12 cellular contexts compared by ENCODE assay signal in the genomic region with DNA sequence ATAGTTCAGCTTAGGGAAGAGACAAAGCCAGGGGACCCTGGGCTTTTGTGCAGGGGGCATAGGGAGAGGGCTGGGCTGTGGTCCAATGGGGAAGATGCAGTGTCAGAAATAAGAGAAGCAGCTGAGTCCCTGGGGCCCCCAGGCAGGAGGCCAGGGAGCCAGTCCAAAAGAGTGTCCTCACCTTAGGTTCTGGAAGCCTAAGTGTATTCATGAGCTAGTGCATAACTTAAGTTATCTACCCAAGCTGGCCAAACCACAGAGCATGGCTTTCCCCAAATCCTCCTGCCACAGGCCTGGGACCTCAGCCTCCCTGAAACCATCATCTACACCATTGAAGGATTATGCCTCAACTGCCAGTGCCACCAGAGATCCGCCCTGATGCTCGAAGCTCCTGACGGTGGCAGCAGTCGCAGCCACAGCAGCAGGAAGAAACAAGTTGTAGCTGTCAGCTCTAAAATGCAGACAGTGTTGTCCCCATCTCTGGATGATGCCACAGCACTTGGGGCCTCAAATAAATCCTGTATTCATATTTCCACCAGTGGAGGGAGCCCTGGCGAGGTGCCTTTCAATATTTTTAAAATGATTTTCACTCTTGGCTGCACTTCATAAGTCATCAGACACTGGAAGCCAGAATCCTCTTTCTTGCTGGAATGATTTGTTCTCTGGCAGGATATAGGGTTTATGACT.
DNase-seq lines count a peak whose midpoint lies in the region; ATAC-seq and TF ChIP-seq lines count a peak whose summit lies in the region.
"Had no signal": no experiment of that assay in that cellular context is flagged by ENCODE, and none has a peak within 500 bp of the region (broad histone marks: within the 10 kb centered on the region; RNA-seq: fewer than 3 reads in every experiment).

No MANE protein-coding gene starts in this region.

- intact Hi-C loops in MCF 10A (cut with micrococcal nuclease) = loop anchor here (5.0 kb wide), 1 partner anchor 245 kb away; no protein-coding TSS in a partner anchor
- intact Hi-C loops in breast epithelium (cut with DNase I; ENCODE audit: low total_unique reads) = no loop called here

- no peak overlapping the region for H3K9ac ChIP-seq in smooth muscle cell (ENCODE audit: low read depth)
- no peak overlapping the region for H3K9ac ChIP-seq in MM.1S (ENCODE audit: low read length)

- no peaks in the 10 kb centered on the region for H3F3A ChIP-seq in smooth muscle cell (ENCODE audit: low read depth)
- no peaks in the 10 kb centered on the region for H3F3A ChIP-seq in MM.1S (ENCODE audit: insufficient read depth, low read length)

- CTCF ChIA-PET in MCF 10A (lab: Yijun Ruan, JAX) = interaction anchor here (0.6 to 0.9 kb wide), 4 partner anchors 36 to 343 kb away, joined by 3 to 5 read pairs (median 3); no protein-coding TSS in a partner anchor

- H3K27ac Mint-ChIP-seq in MCF 10A (ENCODE audit: low read depth, unreplicated experiment) = no peak overlapping the region
- H3K27ac Mint-ChIP-seq in glutamatergic neuron (ENCODE audit: unreplicated experiment) = no peak overlapping the region
- H3K27ac Mint-ChIP-seq: activated CD4-positive, alpha-beta T cell treated with anti-CD3 and anti-CD28 coated beads for 36 hours; B cell; immature natural killer cell had no signal

- H3K79me2 ChIP-seq in smooth muscle cell (ENCODE audit: low read depth) = no peaks in the 10 kb centered on the region
- H3K79me2 ChIP-seq in MM.1S (ENCODE audit: low read length) = no peaks in the 10 kb centered on the region

- H3K27ac ChIP-seq in breast epithelium (peak overlapping the region in 1 of 2 donors; percentile 48), smooth muscle cell (ENCODE audit: low read depth) (no peak overlapping the region), MM.1S (ENCODE audit: low read length) (no peak overlapping the region)

- no peak overlapping the region for H3K4me3 Mint-ChIP-seq in MCF 10A (ENCODE audit: unreplicated experiment)
- no peak overlapping the region for H3K4me3 Mint-ChIP-seq in glutamatergic neuron (ENCODE audit: unreplicated experiment)
- H3K4me3 Mint-ChIP-seq: activated CD4-positive, alpha-beta T cell treated with anti-CD3 and anti-CD28 coated beads for 36 hours; B cell; immature natural killer cell had no signal

- TF ChIP-seq CTCF in MCF 10A (IDR thresholded peaks at IDR 0.05; ENCODE audit: unreplicated experiment) (no peak), breast epithelium (IDR thresholded peaks at IDR 0.05) (peak in 1 of 3 donors; percentile 24), glutamatergic neuron (IDR thresholded peaks at IDR 0.05; ENCODE audit: partially characterized antibody, unreplicated experiment) (peak; percentile 12), smooth muscle cell (IDR thresholded peaks at IDR 0.05; ENCODE audit: borderline replicate concordance, insufficient read depth, poor library complexity, severe bottlenecking) (peak; percentile 53), MM.1S (IDR thresholded peaks at IDR 0.05; ENCODE audit: low read length) (no peak)

- DNase-seq in MCF 10A (ENCODE audit: unreplicated experiment) (peak; percentile 32), breast epithelium (ENCODE audit: low spot score in 2 of 2) (no peak), OCI-M1 (lab: John Stamatoyannopoulos, UW) (peak; percentile 31), glutamatergic neuron (no peak), smooth muscle cell (lab: John Stamatoyannopoulos, UW; ENCODE audit: unreplicated experiment) (no peak), HuH-7 (ENCODE audit: low spot score) (no peak), MM.1S (no peak)
- DNase-seq: activated CD4-positive, alpha-beta T cell treated with anti-CD3 and anti-CD28 coated beads for 36 hours; activated naive CD4-positive, alpha-beta T cell; immature natural killer cell had no signal

- no peaks in the 10 kb centered on the region for H3K9me2 ChIP-seq in MM.1S (replicated peaks; ENCODE audit: insufficient read depth, low read length)

- H3K4me1 ChIP-seq in breast epithelium (no peaks in the 10 kb centered on the region), smooth muscle cell (ENCODE audit: low read depth) (no peaks in the 10 kb centered on the region), MM.1S (ENCODE audit: low read length) (no peaks in the 10 kb centered on the region)

- H3K4me2 ChIP-seq in smooth muscle cell (peak overlapping the region; percentile 59), MM.1S (ENCODE audit: low read depth, low read length) (no peak overlapping the region)

- H3K36me3 ChIP-seq in breast epithelium (no peaks in the 10 kb centered on the region), smooth muscle cell (ENCODE audit: low read depth) (no peaks in the 10 kb centered on the region), MM.1S (replicated peaks; ENCODE audit: insufficient read depth, low read length) (no peaks in the 10 kb centered on the region)

- ATAC-seq in HG02870 (IDR thresholded peaks at IDR 0.05; ENCODE audit: unreplicated experiment) = no peak
- ATAC-seq: activated CD4-positive, alpha-beta T cell treated with anti-CD3 and anti-CD28 coated beads for 36 hours had no signal

- H3K27me3 ChIP-seq in breast epithelium = no peaks in the 10 kb centered on the region
- no peaks in the 10 kb centered on the region for H3K27me3 ChIP-seq in smooth muscle cell (ENCODE audit: low read depth)
- H3K27me3 ChIP-seq in MM.1S (replicated peaks; ENCODE audit: insufficient read depth, low read length) = no peaks in the 10 kb centered on the region

- POLR2A ChIA-PET in MCF 10A (lab: Yijun Ruan, JAX) = no interaction called here

- H3K4me1 Mint-ChIP-seq in MCF 10A (ENCODE audit: insufficient read depth, unreplicated experiment) (no peaks in the 10 kb centered on the region), glutamatergic neuron (ENCODE audit: low read depth, unreplicated experiment) (peaks cover 15% of the 10 kb centered on the region)
- H3K4me1 Mint-ChIP-seq: B cell, immature natural killer cell had no signal

- H3K9me3 ChIP-seq in breast epithelium (no peaks in the 10 kb centered on the region), smooth muscle cell (replicated peaks; ENCODE audit: low read depth) (no peaks in the 10 kb centered on the region), MM.1S (replicated peaks; ENCODE audit: insufficient read depth, low read length) (no peaks in the 10 kb centered on the region)

- H3K27me3 Mint-ChIP-seq in MCF 10A (ENCODE audit: insufficient read depth, unreplicated experiment) = no peaks in the 10 kb centered on the region
- peaks cover 4% of the 10 kb centered on the region for H3K27me3 Mint-ChIP-seq in glutamatergic neuron (ENCODE audit: unreplicated experiment)

- H4K20me1 ChIP-seq in smooth muscle cell (ENCODE audit: low read depth) = no peaks in the 10 kb centered on the region
- no peaks in the 10 kb centered on the region for H4K20me1 ChIP-seq in MM.1S (ENCODE audit: insufficient read depth, low read length)

- H2AFZ ChIP-seq in smooth muscle cell (ENCODE audit: low read depth) = no peak overlapping the region
- H2AFZ ChIP-seq in MM.1S (ENCODE audit: low read length) = no peak overlapping the region

- BruUV-seq in MCF 10A (replicated peaks; lab: Mats Ljungman, UMichigan) = no TSS peak

- no peak for TF ChIP-seq POLR2A in breast epithelium (IDR thresholded peaks at IDR 0.05)

- H3K9me3 Mint-ChIP-seq in MCF 10A (ENCODE audit: unreplicated experiment) = peaks cover 8% of the 10 kb centered on the region
- H3K9me3 Mint-ChIP-seq in glutamatergic neuron (ENCODE audit: unreplicated experiment) = peaks cover 3% of the 10 kb centered on the region
- H3K9me3 Mint-ChIP-seq: immature natural killer cell had no signal

- WGBS in smooth muscle cell (ENCODE audit: low lambda C conversion rate) = 49% methylated on average over 5 of the region's 5 CpGs

- H3K36me3 Mint-ChIP-seq in MCF 10A (ENCODE audit: insufficient read depth, unreplicated experiment) (no peaks in the 10 kb centered on the region), glutamatergic neuron (ENCODE audit: unreplicated experiment) (no peaks in the 10 kb centered on the region)
- H3K36me3 Mint-ChIP-seq: immature natural killer cell had no signal

- no peak overlapping the region for H3K4me3 ChIP-seq in breast epithelium
- H3K4me3 ChIP-seq in smooth muscle cell = no peak overlapping the region
- no peak overlapping the region for H3K4me3 ChIP-seq in MM.1S (ENCODE audit: low read length)

Comparison
In these comparisons a context has a peak if more than half of its experiments do, and no peak if none do; other contexts are left out.
1. DNase-seq: peak in MCF 10A (single experiment) and OCI-M1 (single experiment); none in breast epithelium (0 of 2), glutamatergic neuron (single experiment), smooth muscle cell (single experiment), HuH-7 (single experiment) and MM.1S (single experiment).
2. CTCF ChIP-seq: peak in glutamatergic neuron (single experiment) and smooth muscle cell (single experiment); none in MCF 10A (single experiment) and MM.1S (single experiment).